28 cellular contexts compared by ENCODE assay signal in the genomic region with DNA sequence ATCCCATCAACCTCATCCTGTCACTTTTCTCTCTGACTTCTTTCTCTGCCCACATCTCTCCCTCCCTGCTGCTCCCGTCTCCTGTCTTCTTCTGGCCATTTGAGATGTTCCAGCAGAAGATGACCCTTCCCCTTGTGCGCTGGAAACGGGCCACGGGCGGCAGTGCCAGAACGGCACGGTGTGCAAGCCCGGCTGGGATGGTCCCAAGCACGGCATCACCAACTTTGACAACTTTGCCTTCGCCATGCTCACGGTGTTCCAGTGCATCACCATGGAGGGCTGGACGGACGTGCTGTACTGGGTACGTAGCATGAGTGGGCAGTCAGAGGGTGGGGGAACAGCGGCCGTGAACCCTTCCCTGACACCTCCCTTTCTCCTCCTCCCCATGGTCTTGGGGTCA.
"Had no signal": no experiment of that assay in that cellular context is flagged by ENCODE, and none has a peak within 500 bp of the region (broad histone marks: within the 10 kb centered on the region; RNA-seq: fewer than 3 reads in every experiment).

No MANE protein-coding gene starts in this region.

- H3K36me3 ChIP-seq: colonic mucosa, esophagus squamous epithelium had no signal

- H3K9me3 ChIP-seq: ascending aorta, colonic mucosa, esophagus squamous epithelium, gastroesophageal sphincter had no signal

- H3K27ac ChIP-seq: ascending aorta, colonic mucosa, epithelial cell of prostate, gastroesophageal sphincter had no signal

- H3K4me1 ChIP-seq: colonic mucosa had no signal

- ATAC-seq: activated CD4-positive, alpha-beta T cell treated with anti-CD3 and anti-CD28 coated beads for 36 hours; activated CD8-positive, alpha-beta memory T cell treated with anti-CD3 and anti-CD28 coated beads, Interleukin-2, amount 10 ng/mL, durations not matched to agents 7 days and 5 days; activated CD8-positive, alpha-beta T cell treated with anti-CD3 and anti-CD28 coated beads, Interleukin-2, amount 10 ng/mL, durations not matched to agents 7 days and 5 days; activated naive CD4-positive, alpha-beta T cell treated with anti-CD3 and anti-CD28 coated beads, Interleukin-2, amount 50 U/mL, for 72 hours; gastroesophageal sphincter had no signal

- DNase-seq: activated CD4-positive, alpha-beta memory T cell treated with anti-CD3 and anti-CD28 coated beads for 36 hours; activated CD4-positive, alpha-beta T cell treated with anti-CD3 and anti-CD28 coated beads for 36 hours; activated CD4-positive, alpha-beta T cell treated with anti-CD3 and anti-CD28 coated beads, Interleukin-2, amount 10 ng/mL, durations not matched to agents 24 days and 14 days; activated CD4-positive, CD25-positive, alpha-beta regulatory T cell; activated CD4-positive, CD25-positive, alpha-beta regulatory T cell treated with anti-CD3 and anti-CD28 coated beads, Interleukin-2, amount 50 U/mL, for 72 hours; activated CD8-positive, alpha-beta memory T cell treated with anti-CD3 and anti-CD28 coated beads, Interleukin-2, amount 10 ng/mL, durations not matched to agents 7 days and 5 days; activated CD8-positive, alpha-beta memory T cell treated with anti-CD3 and anti-CD28 coated beads, Interleukin-2, amount 50 U/mL, for 4 hours; activated CD8-positive, alpha-beta T cell treated with anti-CD3 and anti-CD28 coated beads, Interleukin-2, amount 10 ng/mL, durations not matched to agents 7 days and 5 days; activated gamma-delta T cell; activated naive CD4-positive, alpha-beta T cell; activated naive CD4-positive, alpha-beta T cell treated with anti-CD3 and anti-CD28 coated beads, Interleukin-2, amount 10 ng/mL, durations not matched to agents 7 days and 5 days; activated naive CD8-positive, alpha-beta T cell treated with anti-CD3 and anti-CD28 coated beads, Interleukin-2, amount 10 ng/mL, durations not matched to agents 7 days and 5 days; activated T-cell treated with anti-CD3 and anti-CD28 coated beads, Interleukin-2, amount 50 U/mL, for 1 hour; activated T-cell treated with anti-CD3 and anti-CD28 coated beads, Interleukin-2, amount 50 U/mL, for 48 hours; central memory CD4-positive, alpha-beta T cell; cerebellar nuclear complex; colonic mucosa; effector CD8-positive, alpha-beta T cell; esophagus squamous epithelium; foreskin melanocyte; head of caudate nucleus; T-helper 2 cell had no signal

- H3K4me3 ChIP-seq: ascending aorta, colonic mucosa, esophagus squamous epithelium, gastroesophageal sphincter had no signal

- FAIRE-seq: endometrium, endothelial cell of umbilical vein had no signal

- H3K27me3 ChIP-seq: ascending aorta, colonic mucosa, esophagus squamous epithelium, gastroesophageal sphincter had no signal
